In genomic region chr22:20123364-20124082, GRCh38 we compare ENCODE assay signal across 23 cellular contexts. TPM values are rescaled to one million over a fixed set of nuclear protein-coding genes. Genes with fewer than 3 reads are reported as not detected.
"Had no signal": no experiment of that assay in that cellular context is flagged by ENCODE, and none has a peak within 500 bp of the region (broad histone marks: within the 10 kb centered on the region; RNA-seq: fewer than 3 reads in every experiment).

No MANE protein-coding gene starts in this region.

- H3K27me3 ChIP-seq: cardiac muscle cell, foreskin keratinocyte, hepatocyte, testis, upper lobe of right lung had no signal

- H3K9me3 ChIP-seq: lower lobe of right lung, testis, upper lobe of right lung had no signal

- H3K27ac ChIP-seq: cardiac muscle cell, foreskin keratinocyte, hepatocyte, lower lobe of right lung, testis, upper lobe of right lung had no signal

- H3K4me2 ChIP-seq: hepatocyte had no signal

- H3K27ac Mint-ChIP-seq: activated CD4-positive, alpha-beta T cell treated with anti-CD3 and anti-CD28 coated beads, Interleukin-2, amount 10 ng/mL, durations not matched to agents 7 days and 5 days; endodermal cell had no signal

- H3K4me3 ChIP-seq: cardiac muscle cell, hepatocyte, lower lobe of right lung, testis, upper lobe of right lung had no signal

- ATAC-seq: activated CD4-positive, CD25-positive, alpha-beta regulatory T cell treated with anti-CD3 and anti-CD28 coated beads, Interleukin-2, amount 50 U/mL, for 24 hours; activated naive CD4-positive, alpha-beta T cell treated with anti-CD3 and anti-CD28 coated beads, Interleukin-2, amount 50 U/mL, for 72 hours; activated T-cell treated with anti-CD3 and anti-CD28 coated beads, Interleukin-2, amount 50 U/mL, for 72 hours; foreskin keratinocyte; lower lobe of right lung had no signal

- H3K27me3 Mint-ChIP-seq: activated CD4-positive, alpha-beta T cell treated with anti-CD3 and anti-CD28 coated beads, Interleukin-2, amount 10 ng/mL, durations not matched to agents 7 days and 5 days; naive thymus-derived CD8-positive, alpha-beta T cell had no signal

- FAIRE-seq: keratinocyte had no signal

- DNase-seq: activated CD4-positive, alpha-beta T cell treated with anti-CD3 and anti-CD28 coated beads, Interleukin-2, amount 10 ng/mL, durations not matched to agents 7 days and 5 days; activated CD8-positive, alpha-beta memory T cell treated with anti-CD3 and anti-CD28 coated beads, Interleukin-2, amount 50 U/mL, for 4 hours; activated T-cell treated with anti-CD3 and anti-CD28 coated beads, Interleukin-2, amount 50 U/mL, for 72 hours; amniotic stem cell; endodermal cell; foreskin keratinocyte; lower lobe of right lung; occipital lobe; posterior cingulate gyrus; retina; stimulated activated CD4-positive, alpha-beta T cell treated with anti-CD3 and anti-CD28 coated beads, Interleukin-12 subunit alpha, Interleukin-12 subunit beta, amount 100 ng/mL, for 4 hours; stimulated activated CD4-positive, alpha-beta T cell treated with anti-CD3 and anti-CD28 coated beads, Interleukin-1b, Interleukin-23, amount 100 ng/mL, for 48 hours; stimulated activated CD8-positive, alpha-beta memory T cell treated with anti-CD3 and anti-CD28 coated beads, Interleukin-4, amount 100 ng/mL, for 48 hours; T-helper 1 cell; testis; upper lobe of right lung had no signal

- H2AFZ ChIP-seq: hepatocyte had no signal

- H3K4me3 Mint-ChIP-seq: activated CD4-positive, alpha-beta T cell treated with anti-CD3 and anti-CD28 coated beads, Interleukin-2, amount 10 ng/mL, durations not matched to agents 7 days and 5 days; activated T-cell treated with anti-CD3 and anti-CD28 coated beads, Interleukin-2, amount 50 U/mL, for 72 hours; endodermal cell had no signal

RNA-seq across cellular contexts. Expression of gene CCDC188, which starts 27.3 kb away (rescaled TPM):
- total RNA-seq: activated naive CD4-positive, alpha-beta T cell treated with anti-CD3 and anti-CD28 coated beads, Interleukin-2, amount 50 U/mL, for 72 hours; activated T-cell treated with anti-CD3 and anti-CD28 coated beads, Interleukin-2, amount 50 U/mL, for 72 hours; cardiac muscle cell; endodermal cell; epithelial cell of proximal tubule; foreskin keratinocyte; hepatocyte; naive thymus-derived CD8-positive, alpha-beta T cell; occipital lobe had no signal
- polyA plus RNA-seq: cardiac muscle cell; foreskin keratinocyte; hepatocyte; keratinocyte; naive thymus-derived CD8-positive, alpha-beta T cell had no signal
